2 cellular contexts compared by ENCODE assay signal in genomic region chr2:38068228-38068627, GRCh38.
TF ChIP-seq lines count a peak whose summit lies in the region.

No MANE protein-coding gene starts in this region.

TF ChIP-seq in A549, 52 proteins besides CTCF, POLR2A, EP300 and RAD21 (continued from another document):
- TF ChIP-seq ELK1 (IDR thresholded peaks at IDR 0.05; ENCODE audit: low read depth, low read length) (no peak), MAX (IDR thresholded peaks at IDR 0.05) (no peak), E2F6 (IDR thresholded peaks at IDR 0.05; ENCODE audit: borderline replicate concordance, low read depth) (no peak), ZC3H11A (IDR thresholded peaks at IDR 0.05) (no peak), KDM5A (IDR thresholded peaks at IDR 0.05) (no peak), PBX3 (IDR thresholded peaks at IDR 0.05) (no peak), RFX5 (IDR thresholded peaks at IDR 0.05) (no peak), MAZ (IDR thresholded peaks at IDR 0.05; ENCODE audit: borderline replicate concordance, low read depth, low read length) (no peak), HES2 (IDR thresholded peaks at IDR 0.05) (no peak), BCL3 (IDR thresholded peaks at IDR 0.05) (no peak), USF2 (IDR thresholded peaks at IDR 0.05) (no peak), PHF8 (IDR thresholded peaks at IDR 0.05; ENCODE audit: borderline replicate concordance, low read depth) (no peak), GATA3 (IDR thresholded peaks at IDR 0.05; ENCODE audit: borderline replicate concordance) (no peak), HMGXB4 (CRISPR knock-in tag; IDR thresholded peaks at IDR 0.05; ENCODE audit: borderline replicate concordance) (no peak), RARB (CRISPR knock-in tag; IDR thresholded peaks at IDR 0.05) (no peak), MAFK (IDR thresholded peaks at IDR 0.05; ENCODE audit: partially characterized antibody) (no peak)

TF ChIP-seq in SK-N-SH, 30 proteins besides CTCF, POLR2A, EP300 and RAD21 (continued from another document):
- TF ChIP-seq PBX3 (IDR thresholded peaks at IDR 0.05), result no peak
- 0 out of 2 replicates have a peak, but pooled peaks have one; percentile 33 for TF ChIP-seq MXI1 (IDR thresholded peaks at IDR 0.05; ENCODE audit: low read depth, low read length)
- TF ChIP-seq GATA2 (CRISPR knock-in tag; IDR thresholded peaks at IDR 0.05), result peak; percentile 85
- peak; percentile 44; the same call in 1 of the 2 replicates for TF ChIP-seq FOXJ3 (CRISPR knock-in tag; IDR thresholded peaks at IDR 0.05)
- TF ChIP-seq RFX5 (IDR thresholded peaks at IDR 0.05; ENCODE audit: low read length), result 0 out of 2 replicates have a peak, but pooled peaks have one; percentile 41
- peak; percentile 57; the same call in 1 of the 2 replicates for TF ChIP-seq RCOR1 (IDR thresholded peaks at IDR 0.05; ENCODE audit: low read length)
- no peak for TF ChIP-seq EZH2phosphoT487 (IDR thresholded peaks at IDR 0.05; ENCODE audit: borderline replicate concordance, low read depth)
